In the genomic region with DNA sequence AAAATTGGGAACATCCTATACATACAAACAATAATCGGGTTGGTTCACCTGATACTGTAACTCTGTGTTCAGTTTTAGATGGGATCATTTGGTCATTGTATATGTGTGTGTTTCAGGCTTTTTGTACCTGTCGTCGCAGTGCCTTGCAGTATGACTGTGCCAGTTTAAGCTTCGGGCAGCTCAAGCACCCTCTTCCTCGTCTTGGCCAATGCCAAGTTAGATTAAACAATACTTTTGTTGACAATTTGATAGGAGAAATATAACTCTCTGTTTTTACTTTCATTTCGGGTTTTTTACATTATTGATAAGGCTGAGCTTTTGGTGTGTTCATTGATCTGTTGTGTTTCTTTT, we compare ENCODE assay signal across 2 cellular contexts.
TF ChIP-seq lines count a peak whose summit lies in the region.

No MANE protein-coding gene starts in this region.

TF ChIP-seq in SK-N-SH, 30 proteins besides CTCF, POLR2A, EP300 and RAD21:
- TF ChIP-seq, protein P1, sequence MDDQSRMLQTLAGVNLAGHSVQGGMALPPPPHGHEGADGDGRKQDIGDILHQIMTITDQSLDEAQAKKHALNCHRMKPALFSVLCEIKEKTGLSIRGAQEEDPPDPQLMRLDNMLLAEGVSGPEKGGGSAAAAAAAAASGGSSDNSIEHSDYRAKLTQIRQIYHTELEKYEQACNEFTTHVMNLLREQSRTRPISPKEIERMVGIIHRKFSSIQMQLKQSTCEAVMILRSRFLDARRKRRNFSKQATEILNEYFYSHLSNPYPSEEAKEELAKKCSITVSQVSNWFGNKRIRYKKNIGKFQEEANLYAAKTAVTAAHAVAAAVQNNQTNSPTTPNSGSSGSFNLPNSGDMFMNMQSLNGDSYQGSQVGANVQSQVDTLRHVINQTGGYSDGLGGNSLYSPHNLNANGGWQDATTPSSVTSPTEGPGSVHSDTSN (IDR thresholded peaks at IDR 0.05), result no peak
- TF ChIP-seq POLR2AphosphoS5 (IDR thresholded peaks at IDR 0.05; ENCODE audit: low read depth, low read length) (no peak), RXRA (IDR thresholded peaks at IDR 0.05; ENCODE audit: borderline replicate concordance, low read depth) (no peak), NFIC (IDR thresholded peaks at IDR 0.05; ENCODE audit: borderline replicate concordance) (no peak), TAF1 (IDR thresholded peaks at IDR 0.05; ENCODE audit: borderline replicate concordance, low read depth, low read length) (no peak), RFX5 (IDR thresholded peaks at IDR 0.05; ENCODE audit: low read length) (no peak), TEAD4 (IDR thresholded peaks at IDR 0.05; ENCODE audit: borderline replicate concordance, insufficient read depth) (no peak), TCF12 (IDR thresholded peaks at IDR 0.05) (no peak), SMC3 (IDR thresholded peaks at IDR 0.05; ENCODE audit: low read depth, low read length) (no peak)
- TF ChIP-seq, protein P2, sequence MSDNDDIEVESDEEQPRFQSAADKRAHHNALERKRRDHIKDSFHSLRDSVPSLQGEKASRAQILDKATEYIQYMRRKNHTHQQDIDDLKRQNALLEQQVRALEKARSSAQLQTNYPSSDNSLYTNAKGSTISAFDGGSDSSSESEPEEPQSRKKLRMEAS (IDR thresholded peaks at IDR 0.05; ENCODE audit: low read depth), result no peak

TF ChIP-seq in SK-N-SH treated with all-trans-retinoic acid at 6 μM for 48 hours, 23 proteins besides CTCF, POLR2A, EP300 and RAD21:
- no peak for TF ChIP-seq OSR1 (CRISPR knock-in tag; IDR thresholded peaks at IDR 0.05)
- no peak for TF ChIP-seq TCF4 (CRISPR knock-in tag; IDR thresholded peaks at IDR 0.05; ENCODE audit: borderline replicate concordance)
- no peak for TF ChIP-seq ISL1 (CRISPR knock-in tag; IDR thresholded peaks at IDR 0.05)
- TF ChIP-seq ZNF8 (CRISPR knock-in tag; IDR thresholded peaks at IDR 0.05), result no peak
- TF ChIP-seq, protein P3, sequence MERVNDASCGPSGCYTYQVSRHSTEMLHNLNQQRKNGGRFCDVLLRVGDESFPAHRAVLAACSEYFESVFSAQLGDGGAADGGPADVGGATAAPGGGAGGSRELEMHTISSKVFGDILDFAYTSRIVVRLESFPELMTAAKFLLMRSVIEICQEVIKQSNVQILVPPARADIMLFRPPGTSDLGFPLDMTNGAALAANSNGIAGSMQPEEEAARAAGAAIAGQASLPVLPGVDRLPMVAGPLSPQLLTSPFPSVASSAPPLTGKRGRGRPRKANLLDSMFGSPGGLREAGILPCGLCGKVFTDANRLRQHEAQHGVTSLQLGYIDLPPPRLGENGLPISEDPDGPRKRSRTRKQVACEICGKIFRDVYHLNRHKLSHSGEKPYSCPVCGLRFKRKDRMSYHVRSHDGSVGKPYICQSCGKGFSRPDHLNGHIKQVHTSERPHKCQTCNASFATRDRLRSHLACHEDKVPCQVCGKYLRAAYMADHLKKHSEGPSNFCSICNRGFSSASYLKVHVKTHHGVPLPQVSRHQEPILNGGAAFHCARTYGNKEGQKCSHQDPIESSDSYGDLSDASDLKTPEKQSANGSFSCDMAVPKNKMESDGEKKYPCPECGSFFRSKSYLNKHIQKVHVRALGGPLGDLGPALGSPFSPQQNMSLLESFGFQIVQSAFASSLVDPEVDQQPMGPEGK (CRISPR knock-in tag; IDR thresholded peaks at IDR 0.05; ENCODE audit: borderline replicate concordance), result no peak
- TF ChIP-seq BACH2 (CRISPR knock-in tag; IDR thresholded peaks at IDR 0.05; ENCODE audit: borderline replicate concordance), result no peak
- no peak for TF ChIP-seq ZFP30 (CRISPR knock-in tag; IDR thresholded peaks at IDR 0.05)
- TF ChIP-seq, protein P4, sequence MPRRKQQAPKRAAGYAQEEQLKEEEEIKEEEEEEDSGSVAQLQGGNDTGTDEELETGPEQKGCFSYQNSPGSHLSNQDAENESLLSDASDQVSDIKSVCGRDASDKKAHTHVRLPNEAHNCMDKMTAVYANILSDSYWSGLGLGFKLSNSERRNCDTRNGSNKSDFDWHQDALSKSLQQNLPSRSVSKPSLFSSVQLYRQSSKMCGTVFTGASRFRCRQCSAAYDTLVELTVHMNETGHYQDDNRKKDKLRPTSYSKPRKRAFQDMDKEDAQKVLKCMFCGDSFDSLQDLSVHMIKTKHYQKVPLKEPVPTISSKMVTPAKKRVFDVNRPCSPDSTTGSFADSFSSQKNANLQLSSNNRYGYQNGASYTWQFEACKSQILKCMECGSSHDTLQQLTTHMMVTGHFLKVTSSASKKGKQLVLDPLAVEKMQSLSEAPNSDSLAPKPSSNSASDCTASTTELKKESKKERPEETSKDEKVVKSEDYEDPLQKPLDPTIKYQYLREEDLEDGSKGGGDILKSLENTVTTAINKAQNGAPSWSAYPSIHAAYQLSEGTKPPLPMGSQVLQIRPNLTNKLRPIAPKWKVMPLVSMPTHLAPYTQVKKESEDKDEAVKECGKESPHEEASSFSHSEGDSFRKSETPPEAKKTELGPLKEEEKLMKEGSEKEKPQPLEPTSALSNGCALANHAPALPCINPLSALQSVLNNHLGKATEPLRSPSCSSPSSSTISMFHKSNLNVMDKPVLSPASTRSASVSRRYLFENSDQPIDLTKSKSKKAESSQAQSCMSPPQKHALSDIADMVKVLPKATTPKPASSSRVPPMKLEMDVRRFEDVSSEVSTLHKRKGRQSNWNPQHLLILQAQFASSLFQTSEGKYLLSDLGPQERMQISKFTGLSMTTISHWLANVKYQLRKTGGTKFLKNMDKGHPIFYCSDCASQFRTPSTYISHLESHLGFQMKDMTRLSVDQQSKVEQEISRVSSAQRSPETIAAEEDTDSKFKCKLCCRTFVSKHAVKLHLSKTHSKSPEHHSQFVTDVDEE (CRISPR knock-in tag; IDR thresholded peaks at IDR 0.05), result no peak
- no peak for TF ChIP-seq SNAI2 (CRISPR knock-in tag; IDR thresholded peaks at IDR 0.05)
- TF ChIP-seq ARNTL (CRISPR knock-in tag; IDR thresholded peaks at IDR 0.05; ENCODE audit: borderline replicate concordance, low read depth), result no peak
- no peak for TF ChIP-seq RARB (CRISPR knock-in tag; IDR thresholded peaks at IDR 0.05)
- TF ChIP-seq ZNF565 (CRISPR knock-in tag; conservative IDR thresholded peaks at IDR 0.05; ENCODE audit: low read depth), result no peak
- TF ChIP-seq, protein P5, sequence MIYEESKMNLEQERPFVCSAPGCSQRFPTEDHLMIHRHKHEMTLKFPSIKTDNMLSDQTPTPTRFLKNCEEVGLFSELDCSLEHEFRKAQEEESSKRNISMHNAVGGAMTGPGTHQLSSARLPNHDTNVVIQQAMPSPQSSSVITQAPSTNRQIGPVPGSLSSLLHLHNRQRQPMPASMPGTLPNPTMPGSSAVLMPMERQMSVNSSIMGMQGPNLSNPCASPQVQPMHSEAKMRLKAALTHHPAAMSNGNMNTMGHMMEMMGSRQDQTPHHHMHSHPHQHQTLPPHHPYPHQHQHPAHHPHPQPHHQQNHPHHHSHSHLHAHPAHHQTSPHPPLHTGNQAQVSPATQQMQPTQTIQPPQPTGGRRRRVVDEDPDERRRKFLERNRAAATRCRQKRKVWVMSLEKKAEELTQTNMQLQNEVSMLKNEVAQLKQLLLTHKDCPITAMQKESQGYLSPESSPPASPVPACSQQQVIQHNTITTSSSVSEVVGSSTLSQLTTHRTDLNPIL (CRISPR knock-in tag; IDR thresholded peaks at IDR 0.05; ENCODE audit: low read depth), result no peak
- TF ChIP-seq, protein P6, sequence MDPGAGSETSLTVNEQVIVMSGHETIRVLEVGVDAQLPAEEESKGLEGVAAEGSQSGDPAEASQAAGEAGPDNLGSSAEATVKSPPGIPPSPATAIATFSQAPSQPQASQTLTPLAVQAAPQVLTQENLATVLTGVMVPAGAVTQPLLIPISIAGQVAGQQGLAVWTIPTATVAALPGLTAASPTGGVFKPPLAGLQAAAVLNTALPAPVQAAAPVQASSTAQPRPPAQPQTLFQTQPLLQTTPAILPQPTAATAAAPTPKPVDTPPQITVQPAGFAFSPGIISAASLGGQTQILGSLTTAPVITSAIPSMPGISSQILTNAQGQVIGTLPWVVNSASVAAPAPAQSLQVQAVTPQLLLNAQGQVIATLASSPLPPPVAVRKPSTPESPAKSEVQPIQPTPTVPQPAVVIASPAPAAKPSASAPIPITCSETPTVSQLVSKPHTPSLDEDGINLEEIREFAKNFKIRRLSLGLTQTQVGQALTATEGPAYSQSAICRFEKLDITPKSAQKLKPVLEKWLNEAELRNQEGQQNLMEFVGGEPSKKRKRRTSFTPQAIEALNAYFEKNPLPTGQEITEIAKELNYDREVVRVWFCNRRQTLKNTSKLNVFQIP (CRISPR knock-in tag; IDR thresholded peaks at IDR 0.05; ENCODE audit: borderline replicate concordance, low read depth), result no peak
